ENCODE assay signal across 1 cellular context in genomic region chr19:5484398-5485285, GRCh38.
TF ChIP-seq lines count a peak whose summit lies in the region.

No MANE protein-coding gene starts in this region.

TF ChIP-seq in HepG2, 621 proteins besides CTCF, POLR2A, EP300 and RAD21 (continued from another document and continues in another):
- TF ChIP-seq DBP (CRISPR knock-in tag; IDR thresholded peaks at IDR 0.05; ENCODE audit: not compliant biosample characterization) (no peak), NPAS2 (CRISPR knock-in tag; IDR thresholded peaks at IDR 0.05; ENCODE audit: borderline replicate concordance) (no peak), ZNF20 (CRISPR knock-in tag; IDR thresholded peaks at IDR 0.05) (no peak), ZNF7 (CRISPR knock-in tag; IDR thresholded peaks at IDR 0.05) (no peak), NFE2L2 (IDR thresholded peaks at IDR 0.05; ENCODE audit: low read length) (no peak), ZNF335 (CRISPR knock-in tag; IDR thresholded peaks at IDR 0.05) (no peak), ZNF205 (CRISPR knock-in tag; IDR thresholded peaks at IDR 0.05) (peak; percentile 32; the same call in 1 of the 2 replicates), ZNF761 (CRISPR knock-in tag; conservative IDR thresholded peaks at IDR 0.05) (no peak), ZNF788 (CRISPR knock-in tag; IDR thresholded peaks at IDR 0.05; ENCODE audit: borderline replicate concordance) (0 out of 2 replicates have a peak, but pooled peaks have one; percentile 24), LCORL (IDR thresholded peaks at IDR 0.05) (no peak), LCORL (CRISPR knock-in tag; IDR thresholded peaks at IDR 0.05) (peak; percentile 86), SSRP1 (CRISPR knock-in tag; IDR thresholded peaks at IDR 0.05) (no peak), MED8 (CRISPR knock-in tag; IDR thresholded peaks at IDR 0.05; ENCODE audit: insufficient replicate concordance) (no peak), ZNF83 (CRISPR knock-in tag; IDR thresholded peaks at IDR 0.05; ENCODE audit: borderline replicate concordance) (no peak), KAT8 (CRISPR knock-in tag; IDR thresholded peaks at IDR 0.05) (no peak), MAF1 (CRISPR knock-in tag; IDR thresholded peaks at IDR 0.05; ENCODE audit: borderline replicate concordance) (no peak), CCDC6 (CRISPR knock-in tag; IDR thresholded peaks at IDR 0.05) (no peak), ZNF768 (CRISPR knock-in tag; IDR thresholded peaks at IDR 0.05) (no peak), THRA (CRISPR knock-in tag; IDR thresholded peaks at IDR 0.05; ENCODE audit: borderline replicate concordance) (peak; percentile 62; the same call in 1 of the 2 replicates), ZNF615 (CRISPR knock-in tag; IDR thresholded peaks at IDR 0.05; ENCODE audit: borderline replicate concordance) (no peak), CENPT (CRISPR knock-in tag; IDR thresholded peaks at IDR 0.05; ENCODE audit: low read depth) (no peak), ZNF709 (CRISPR knock-in tag; IDR thresholded peaks at IDR 0.05) (0 out of 2 replicates have a peak, but pooled peaks have one; percentile 10), ZNF281 (CRISPR knock-in tag; IDR thresholded peaks at IDR 0.05; ENCODE audit: borderline replicate concordance) (peak; percentile 35; the same call in 1 of the 2 replicates), HNRNPLL (IDR thresholded peaks at IDR 0.05; ENCODE audit: low read depth, low read length, poor library complexity, severe bottlenecking) (no peak), SRSF9 (IDR thresholded peaks at IDR 0.05; ENCODE audit: borderline replicate concordance, insufficient read depth, low read depth, low read length, poor library complexity, severe bottlenecking) (no peak), ZGPAT (CRISPR knock-in tag; IDR thresholded peaks at IDR 0.05) (peak; percentile 32; the same call in 1 of the 2 replicates), KDM6A (CRISPR knock-in tag; IDR thresholded peaks at IDR 0.05; ENCODE audit: low read depth) (peak; percentile 72), ZNF354B (CRISPR knock-in tag; IDR thresholded peaks at IDR 0.05) (no peak), MTF2 (CRISPR knock-in tag; IDR thresholded peaks at IDR 0.05; ENCODE audit: borderline replicate concordance) (no peak; the same call in 1 of the 2 replicates), KMT2A (CRISPR knock-in tag; IDR thresholded peaks at IDR 0.05) (0 out of 2 replicates have a peak, but pooled peaks have one; percentile 22), ZNF841 (CRISPR knock-in tag; IDR thresholded peaks at IDR 0.05; ENCODE audit: borderline replicate concordance) (no peak), BHLHE40 (IDR thresholded peaks at IDR 0.05; ENCODE audit: low read length) (no peak), ZFP36L2 (CRISPR knock-in tag; IDR thresholded peaks at IDR 0.05) (no peak), RXRB (CRISPR knock-in tag; IDR thresholded peaks at IDR 0.05; ENCODE audit: borderline replicate concordance) (peak; percentile 72; the same call in 1 of the 2 replicates), ZNF468 (CRISPR knock-in tag; IDR thresholded peaks at IDR 0.05) (no peak), ZNF616 (CRISPR knock-in tag; IDR thresholded peaks at IDR 0.05; ENCODE audit: low read depth) (no peak), IKZF4 (CRISPR knock-in tag; IDR thresholded peaks at IDR 0.05; ENCODE audit: borderline replicate concordance, low read depth, not compliant biosample characterization) (no peak), ELK4 (CRISPR knock-in tag; IDR thresholded peaks at IDR 0.05; ENCODE audit: borderline replicate concordance) (no peak)
- TF ChIP-seq, protein P1, sequence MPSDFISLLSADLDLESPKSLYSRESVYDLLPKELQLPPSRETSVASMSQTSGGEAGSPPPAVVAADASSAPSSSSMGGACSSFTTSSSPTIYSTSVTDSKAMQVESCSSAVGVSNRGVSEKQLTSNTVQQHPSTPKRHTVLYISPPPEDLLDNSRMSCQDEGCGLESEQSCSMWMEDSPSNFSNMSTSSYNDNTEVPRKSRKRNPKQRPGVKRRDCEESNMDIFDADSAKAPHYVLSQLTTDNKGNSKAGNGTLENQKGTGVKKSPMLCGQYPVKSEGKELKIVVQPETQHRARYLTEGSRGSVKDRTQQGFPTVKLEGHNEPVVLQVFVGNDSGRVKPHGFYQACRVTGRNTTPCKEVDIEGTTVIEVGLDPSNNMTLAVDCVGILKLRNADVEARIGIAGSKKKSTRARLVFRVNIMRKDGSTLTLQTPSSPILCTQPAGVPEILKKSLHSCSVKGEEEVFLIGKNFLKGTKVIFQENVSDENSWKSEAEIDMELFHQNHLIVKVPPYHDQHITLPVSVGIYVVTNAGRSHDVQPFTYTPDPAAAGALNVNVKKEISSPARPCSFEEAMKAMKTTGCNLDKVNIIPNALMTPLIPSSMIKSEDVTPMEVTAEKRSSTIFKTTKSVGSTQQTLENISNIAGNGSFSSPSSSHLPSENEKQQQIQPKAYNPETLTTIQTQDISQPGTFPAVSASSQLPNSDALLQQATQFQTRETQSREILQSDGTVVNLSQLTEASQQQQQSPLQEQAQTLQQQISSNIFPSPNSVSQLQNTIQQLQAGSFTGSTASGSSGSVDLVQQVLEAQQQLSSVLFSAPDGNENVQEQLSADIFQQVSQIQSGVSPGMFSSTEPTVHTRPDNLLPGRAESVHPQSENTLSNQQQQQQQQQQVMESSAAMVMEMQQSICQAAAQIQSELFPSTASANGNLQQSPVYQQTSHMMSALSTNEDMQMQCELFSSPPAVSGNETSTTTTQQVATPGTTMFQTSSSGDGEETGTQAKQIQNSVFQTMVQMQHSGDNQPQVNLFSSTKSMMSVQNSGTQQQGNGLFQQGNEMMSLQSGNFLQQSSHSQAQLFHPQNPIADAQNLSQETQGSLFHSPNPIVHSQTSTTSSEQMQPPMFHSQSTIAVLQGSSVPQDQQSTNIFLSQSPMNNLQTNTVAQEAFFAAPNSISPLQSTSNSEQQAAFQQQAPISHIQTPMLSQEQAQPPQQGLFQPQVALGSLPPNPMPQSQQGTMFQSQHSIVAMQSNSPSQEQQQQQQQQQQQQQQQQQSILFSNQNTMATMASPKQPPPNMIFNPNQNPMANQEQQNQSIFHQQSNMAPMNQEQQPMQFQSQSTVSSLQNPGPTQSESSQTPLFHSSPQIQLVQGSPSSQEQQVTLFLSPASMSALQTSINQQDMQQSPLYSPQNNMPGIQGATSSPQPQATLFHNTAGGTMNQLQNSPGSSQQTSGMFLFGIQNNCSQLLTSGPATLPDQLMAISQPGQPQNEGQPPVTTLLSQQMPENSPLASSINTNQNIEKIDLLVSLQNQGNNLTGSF (CRISPR knock-in tag; IDR thresholded peaks at IDR 0.05): no peak
- TF ChIP-seq, protein P2, sequence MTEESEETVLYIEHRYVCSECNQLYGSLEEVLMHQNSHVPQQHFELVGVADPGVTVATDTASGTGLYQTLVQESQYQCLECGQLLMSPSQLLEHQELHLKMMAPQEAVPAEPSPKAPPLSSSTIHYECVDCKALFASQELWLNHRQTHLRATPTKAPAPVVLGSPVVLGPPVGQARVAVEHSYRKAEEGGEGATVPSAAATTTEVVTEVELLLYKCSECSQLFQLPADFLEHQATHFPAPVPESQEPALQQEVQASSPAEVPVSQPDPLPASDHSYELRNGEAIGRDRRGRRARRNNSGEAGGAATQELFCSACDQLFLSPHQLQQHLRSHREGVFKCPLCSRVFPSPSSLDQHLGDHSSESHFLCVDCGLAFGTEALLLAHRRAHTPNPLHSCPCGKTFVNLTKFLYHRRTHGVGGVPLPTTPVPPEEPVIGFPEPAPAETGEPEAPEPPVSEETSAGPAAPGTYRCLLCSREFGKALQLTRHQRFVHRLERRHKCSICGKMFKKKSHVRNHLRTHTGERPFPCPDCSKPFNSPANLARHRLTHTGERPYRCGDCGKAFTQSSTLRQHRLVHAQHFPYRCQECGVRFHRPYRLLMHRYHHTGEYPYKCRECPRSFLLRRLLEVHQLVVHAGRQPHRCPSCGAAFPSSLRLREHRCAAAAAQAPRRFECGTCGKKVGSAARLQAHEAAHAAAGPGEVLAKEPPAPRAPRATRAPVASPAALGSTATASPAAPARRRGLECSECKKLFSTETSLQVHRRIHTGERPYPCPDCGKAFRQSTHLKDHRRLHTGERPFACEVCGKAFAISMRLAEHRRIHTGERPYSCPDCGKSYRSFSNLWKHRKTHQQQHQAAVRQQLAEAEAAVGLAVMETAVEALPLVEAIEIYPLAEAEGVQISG (CRISPR knock-in tag; IDR thresholded peaks at IDR 0.05): peak; percentile 45; the same call in 1 of the 2 replicates
- TF ChIP-seq, protein P3, sequence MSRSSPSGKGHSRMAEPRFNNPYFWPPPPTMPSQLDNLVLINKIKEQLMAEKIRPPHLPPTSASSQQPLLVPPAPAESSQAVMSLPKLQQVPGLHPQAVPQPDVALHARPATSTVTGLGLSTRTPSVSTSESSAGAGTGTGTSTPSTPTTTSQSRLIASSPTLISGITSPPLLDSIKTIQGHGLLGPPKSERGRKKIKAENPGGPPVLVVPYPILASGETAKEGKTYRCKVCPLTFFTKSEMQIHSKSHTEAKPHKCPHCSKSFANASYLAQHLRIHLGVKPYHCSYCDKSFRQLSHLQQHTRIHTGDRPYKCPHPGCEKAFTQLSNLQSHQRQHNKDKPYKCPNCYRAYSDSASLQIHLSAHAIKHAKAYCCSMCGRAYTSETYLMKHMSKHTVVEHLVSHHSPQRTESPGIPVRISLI (CRISPR knock-in tag; IDR thresholded peaks at IDR 0.05; ENCODE audit: borderline replicate concordance): no peak
- TF ChIP-seq, protein P4, sequence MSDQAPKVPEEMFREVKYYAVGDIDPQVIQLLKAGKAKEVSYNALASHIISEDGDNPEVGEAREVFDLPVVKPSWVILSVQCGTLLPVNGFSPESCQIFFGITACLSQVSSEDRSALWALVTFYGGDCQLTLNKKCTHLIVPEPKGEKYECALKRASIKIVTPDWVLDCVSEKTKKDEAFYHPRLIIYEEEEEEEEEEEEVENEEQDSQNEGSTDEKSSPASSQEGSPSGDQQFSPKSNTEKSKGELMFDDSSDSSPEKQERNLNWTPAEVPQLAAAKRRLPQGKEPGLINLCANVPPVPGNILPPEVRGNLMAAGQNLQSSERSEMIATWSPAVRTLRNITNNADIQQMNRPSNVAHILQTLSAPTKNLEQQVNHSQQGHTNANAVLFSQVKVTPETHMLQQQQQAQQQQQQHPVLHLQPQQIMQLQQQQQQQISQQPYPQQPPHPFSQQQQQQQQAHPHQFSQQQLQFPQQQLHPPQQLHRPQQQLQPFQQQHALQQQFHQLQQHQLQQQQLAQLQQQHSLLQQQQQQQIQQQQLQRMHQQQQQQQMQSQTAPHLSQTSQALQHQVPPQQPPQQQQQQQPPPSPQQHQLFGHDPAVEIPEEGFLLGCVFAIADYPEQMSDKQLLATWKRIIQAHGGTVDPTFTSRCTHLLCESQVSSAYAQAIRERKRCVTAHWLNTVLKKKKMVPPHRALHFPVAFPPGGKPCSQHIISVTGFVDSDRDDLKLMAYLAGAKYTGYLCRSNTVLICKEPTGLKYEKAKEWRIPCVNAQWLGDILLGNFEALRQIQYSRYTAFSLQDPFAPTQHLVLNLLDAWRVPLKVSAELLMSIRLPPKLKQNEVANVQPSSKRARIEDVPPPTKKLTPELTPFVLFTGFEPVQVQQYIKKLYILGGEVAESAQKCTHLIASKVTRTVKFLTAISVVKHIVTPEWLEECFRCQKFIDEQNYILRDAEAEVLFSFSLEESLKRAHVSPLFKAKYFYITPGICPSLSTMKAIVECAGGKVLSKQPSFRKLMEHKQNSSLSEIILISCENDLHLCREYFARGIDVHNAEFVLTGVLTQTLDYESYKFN (CRISPR knock-in tag; conservative IDR thresholded peaks at IDR 0.05): peak; percentile 92
